Comparison of ENCODE assay signal across 28 cellular contexts in the genomic region with DNA sequence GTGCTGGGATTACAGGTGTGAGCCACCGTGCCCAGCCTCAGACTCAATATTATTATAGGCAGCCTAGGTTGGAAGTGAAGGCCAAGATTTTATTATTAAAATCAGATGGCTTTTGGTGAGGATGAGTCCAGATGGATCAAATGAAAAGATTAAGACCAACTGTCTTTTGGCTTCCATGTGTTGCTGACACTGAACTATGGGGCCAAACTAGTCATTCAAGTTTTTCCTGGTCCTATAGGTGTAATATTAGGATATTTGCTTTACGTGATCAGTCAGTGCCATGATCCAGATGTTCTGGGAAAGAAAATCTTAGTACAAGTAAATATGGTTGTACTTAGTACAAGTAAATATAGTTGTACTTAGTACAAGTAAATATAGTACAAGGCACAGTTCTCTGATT.
"Had no signal": no experiment of that assay in that cellular context is flagged by ENCODE, and none has a peak within 500 bp of the region (broad histone marks: within the 10 kb centered on the region; RNA-seq: fewer than 3 reads in every experiment).

No MANE protein-coding gene starts in this region.

- H3K4me1 ChIP-seq: gastroesophageal sphincter had no signal

- H3K9me3 Mint-ChIP-seq: activated CD4-positive, alpha-beta T cell treated with anti-CD3 and anti-CD28 coated beads, Interleukin-2, amount 10 ng/mL, durations not matched to agents 7 days and 5 days; activated T-cell treated with anti-CD3 and anti-CD28 coated beads, Interleukin-2, amount 50 U/mL, for 4 hours; activated T-helper 17 cell treated with anti-CD3 and anti-CD28 coated beads, Interleukin-2, amount 50 U/mL, for 72 hours; effector memory CD8-positive, alpha-beta T cell had no signal

- H3K36me3 ChIP-seq: brain microvascular endothelial cell, gastroesophageal sphincter had no signal

- DNase-seq: activated CD4-positive, alpha-beta memory T cell treated with anti-CD3 and anti-CD28 coated beads, Interleukin-2, amount 10 ng/mL, durations not matched to agents 7 days and 5 days; activated CD4-positive, alpha-beta T cell treated with anti-CD3 and anti-CD28 coated beads for 1 hour; activated CD4-positive, alpha-beta T cell treated with anti-CD3 and anti-CD28 coated beads for 4 hours; activated CD4-positive, alpha-beta T cell treated with anti-CD3 and anti-CD28 coated beads, Interleukin-2, amount 10 ng/mL, durations not matched to agents 7 days and 5 days; activated CD4-positive, alpha-beta T cell treated with anti-CD3 and anti-CD28 coated beads, Interleukin-2, amount 50 U/mL, for 4 hours; activated effector memory CD4-positive, alpha-beta T cell treated with Interleukin-2 at 50 U/mL for 16 hours; activated gamma-delta T cell treated with Interleukin-2 at 50 U/mL for 16 hours; activated naive CD4-positive, alpha-beta T cell treated with anti-CD3 and anti-CD28 coated beads, Interleukin-2, amount 50 U/mL, for 16 hours; activated naive CD4-positive, alpha-beta T cell treated with Interleukin-2 at 50 U/mL for 16 hours; activated T-cell treated with anti-CD3 and anti-CD28 coated beads, Interleukin-2, amount 50 U/mL, for 4 hours; amniotic stem cell; anterior cingulate cortex; brain microvascular endothelial cell; caudate nucleus; cortex of kidney; dermis blood vessel endothelial cell; effector CD4-positive, alpha-beta T cell; effector memory CD8-positive, alpha-beta T cell; foreskin keratinocyte; T-helper 1 cell; T-helper 17 cell; T1000 had no signal

- ATAC-seq: activated T-cell treated with anti-CD3 and anti-CD28 coated beads, Interleukin-2, amount 50 U/mL, for 4 hours; activated T-helper 17 cell treated with anti-CD3 and anti-CD28 coated beads, Interleukin-2, amount 50 U/mL, for 72 hours; effector memory CD8-positive, alpha-beta T cell; foreskin keratinocyte; gastroesophageal sphincter; T-helper 17 cell; WTC11 had no signal

- H3K4me3 ChIP-seq: gastroesophageal sphincter had no signal

- H3K4me1 Mint-ChIP-seq: activated CD4-positive, alpha-beta memory T cell treated with anti-CD3 and anti-CD28 coated beads, Interleukin-2, amount 10 ng/mL, durations not matched to agents 7 days and 5 days; activated CD4-positive, alpha-beta T cell treated with anti-CD3 and anti-CD28 coated beads, Interleukin-2, amount 10 ng/mL, durations not matched to agents 7 days and 5 days; activated T-helper 17 cell treated with anti-CD3 and anti-CD28 coated beads, Interleukin-2, amount 50 U/mL, for 72 hours; T-helper 17 cell; WTC11 had no signal

- H3K27me3 ChIP-seq: brain microvascular endothelial cell, foreskin keratinocyte, gastroesophageal sphincter had no signal

- H3K27ac ChIP-seq: brain microvascular endothelial cell, epithelial cell of prostate, foreskin keratinocyte, gastroesophageal sphincter had no signal

- H3K4me3 Mint-ChIP-seq: activated CD4-positive, alpha-beta memory T cell treated with anti-CD3 and anti-CD28 coated beads, Interleukin-2, amount 10 ng/mL, durations not matched to agents 7 days and 5 days; activated CD4-positive, alpha-beta T cell treated with anti-CD3 and anti-CD28 coated beads, Interleukin-2, amount 10 ng/mL, durations not matched to agents 7 days and 5 days; activated naive CD8-positive, alpha-beta T cell; activated T-cell treated with anti-CD3 and anti-CD28 coated beads, Interleukin-2, amount 50 U/mL, for 4 hours; activated T-helper 17 cell treated with anti-CD3 and anti-CD28 coated beads, Interleukin-2, amount 50 U/mL, for 72 hours; effector memory CD8-positive, alpha-beta T cell; T-helper 17 cell; T-helper 2 cell treated with Interferon-gamma antibody and Interleukin-4, amounts not matched to agents 5 μg/mL and 100 μg/mL, for 36 hours; WTC11 had no signal

- H3K27ac Mint-ChIP-seq: activated CD4-positive, alpha-beta memory T cell treated with anti-CD3 and anti-CD28 coated beads, Interleukin-2, amount 10 ng/mL, durations not matched to agents 7 days and 5 days; activated CD4-positive, alpha-beta T cell treated with anti-CD3 and anti-CD28 coated beads, Interleukin-2, amount 10 ng/mL, durations not matched to agents 7 days and 5 days; activated naive CD8-positive, alpha-beta T cell; activated T-helper 17 cell treated with anti-CD3 and anti-CD28 coated beads, Interleukin-2, amount 50 U/mL, for 72 hours; effector memory CD8-positive, alpha-beta T cell; T-helper 17 cell; T-helper 2 cell treated with Interferon-gamma antibody and Interleukin-4, amounts not matched to agents 5 μg/mL and 100 μg/mL, for 36 hours; WTC11 had no signal

- H3K9me3 ChIP-seq: gastroesophageal sphincter had no signal

- H3K27me3 Mint-ChIP-seq: activated CD4-positive, alpha-beta memory T cell treated with anti-CD3 and anti-CD28 coated beads, Interleukin-2, amount 10 ng/mL, durations not matched to agents 7 days and 5 days; activated CD4-positive, alpha-beta T cell treated with anti-CD3 and anti-CD28 coated beads, Interleukin-2, amount 10 ng/mL, durations not matched to agents 7 days and 5 days; activated naive CD8-positive, alpha-beta T cell; activated T-helper 17 cell treated with anti-CD3 and anti-CD28 coated beads, Interleukin-2, amount 50 U/mL, for 72 hours; effector memory CD8-positive, alpha-beta T cell; T-helper 17 cell had no signal
